ENCODE assay signal across 18 cellular contexts in the genomic region with DNA sequence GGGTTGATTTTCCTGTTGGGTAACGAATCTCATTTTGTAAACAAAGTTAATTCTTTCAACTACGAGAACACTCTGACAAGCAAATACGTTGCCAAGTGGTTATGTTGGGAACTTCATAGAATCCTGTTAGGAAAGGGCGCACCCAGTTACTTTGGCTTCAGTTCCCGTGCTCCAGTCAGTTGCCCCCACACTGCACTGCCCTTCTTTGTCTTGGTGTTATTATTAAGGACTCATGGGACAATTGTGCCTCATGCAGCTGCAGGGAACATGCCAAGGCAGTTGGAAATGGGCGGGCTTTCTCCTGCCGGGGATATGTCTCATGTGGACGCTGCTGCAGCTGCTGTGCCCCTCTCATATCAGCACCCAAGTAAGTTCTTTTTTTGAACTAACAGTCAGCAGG. TPM values are rescaled to one million over a fixed set of nuclear protein-coding genes. Genes with fewer than 3 reads are reported as not detected.
DNase-seq lines count a peak whose midpoint lies in the region; ATAC-seq, FAIRE-seq and TF ChIP-seq lines count a peak whose summit lies in the region.
"Had no signal": no experiment of that assay in that cellular context is flagged by ENCODE, and none has a peak within 500 bp of the region (broad histone marks: within the 10 kb centered on the region; RNA-seq: fewer than 3 reads in every experiment).

No MANE protein-coding gene starts in this region.

- H3K27ac ChIP-seq in left ventricle myocardium inferior (replicated peaks), result peak overlapping the region; percentile 75
- no peak overlapping the region for H3K27ac ChIP-seq in colonic mucosa
- H3K27ac ChIP-seq: parathyroid adenoma had no signal

- CTCF ChIA-PET in WTC11 (lab: Charles Lee), result interaction anchor here (0.5 to 1.8 kb wide), 2 partner anchors 16 to 49 kb away, joined by 4 to 10 read pairs; no protein-coding TSS in a partner anchor

- peak overlapping the region; percentile 74 for H3K27ac Mint-ChIP-seq in WTC11
- H3K27ac Mint-ChIP-seq: stimulated activated effector memory CD8-positive, alpha-beta T cell treated with anti-CD3 and anti-CD28 coated beads, Interleukin-12 subunit alpha, Interleukin-12 subunit beta, amount 100 ng/mL, for 72 hours had no signal

- TF ChIP-seq CTCF in WTC11 (IDR thresholded peaks at IDR 0.05) (no peak), left ventricle myocardium inferior (IDR thresholded peaks at IDR 0.05; ENCODE audit: borderline replicate concordance) (peak; percentile 40), colonic mucosa (IDR thresholded peaks at IDR 0.05) (no peak)

- H3K4me3 Mint-ChIP-seq in WTC11, result no peak overlapping the region
- H3K4me3 Mint-ChIP-seq: central memory CD8-positive, alpha-beta T cell; stimulated activated effector memory CD8-positive, alpha-beta T cell treated with anti-CD3 and anti-CD28 coated beads, Interleukin-12 subunit alpha, Interleukin-12 subunit beta, amount 100 ng/mL, for 72 hours had no signal

- H3K9me3 ChIP-seq in left ventricle myocardium inferior (replicated peaks), result no peaks in the 10 kb centered on the region
- H3K9me3 ChIP-seq in colonic mucosa, result no peaks in the 10 kb centered on the region
- H3K9me3 ChIP-seq: MG63 had no signal

- POLR2A ChIA-PET in WTC11 (lab: Charles Lee), result no interaction called here

- H3K9me3 Mint-ChIP-seq in WTC11, result no peaks in the 10 kb centered on the region
- H3K9me3 Mint-ChIP-seq: central memory CD8-positive, alpha-beta T cell; stimulated activated effector memory CD8-positive, alpha-beta T cell treated with anti-CD3 and anti-CD28 coated beads, Interleukin-12 subunit alpha, Interleukin-12 subunit beta, amount 100 ng/mL, for 72 hours had no signal

- H3K4me3 ChIP-seq in left ventricle myocardium inferior (peak overlapping the region; percentile 32), colonic mucosa (no peak overlapping the region)
- H3K4me3 ChIP-seq: MG63 had no signal

- H3K4me1 ChIP-seq in left ventricle myocardium inferior (peaks cover 26% of the 10 kb centered on the region), colonic mucosa (no peaks in the 10 kb centered on the region)
- H3K4me1 ChIP-seq: parathyroid adenoma had no signal

- DNase-seq in GM19239 (ENCODE audit: insufficient read length, low spot score) (no peak), WTC11 (ENCODE audit: low spot score) (no peak), left ventricle myocardium inferior (peak; percentile 22), sciatic nerve (ENCODE audit: low spot score) (no peak), colonic mucosa (no peak), NCI-H226 (no peak)
- DNase-seq: activated naive CD4-positive, alpha-beta T cell treated with Interleukin-2 at 50 U/mL for 16 hours; GOT3; MG63; NCI-H524 treated with DMSO at 0.1 percent for 48 hours; stimulated activated CD4-positive, alpha-beta T cell treated with anti-CD3 and anti-CD28 coated beads, Interleukin-4, amount 100 ng/mL, for 1 hour; T1000 had no signal

- ATAC-seq in WTC11 (no peak), sciatic nerve (peak; percentile 60), HG02642 (IDR thresholded peaks at IDR 0.05; ENCODE audit: poor library complexity, unreplicated experiment) (no peak), GM21619 (IDR thresholded peaks at IDR 0.05; ENCODE audit: unreplicated experiment) (no peak)
- ATAC-seq: stimulated activated effector memory CD8-positive, alpha-beta T cell treated with anti-CD3 and anti-CD28 coated beads, Interleukin-12 subunit alpha, Interleukin-12 subunit beta, amount 100 ng/mL, for 72 hours had no signal

- intact Hi-C loops in left ventricle myocardium inferior (cut with micrococcal nuclease), result no loop called here
- intact Hi-C loops in sciatic nerve (cut with DNase I), result no loop called here
- intact Hi-C loops in colonic mucosa (cut with DNase I), result no loop called here

- no peaks in the 10 kb centered on the region for H3K27me3 ChIP-seq in left ventricle myocardium inferior (ENCODE audit: low read depth)
- no peaks in the 10 kb centered on the region for H3K27me3 ChIP-seq in colonic mucosa
- H3K27me3 ChIP-seq: MG63 had no signal

- FAIRE-seq in GM19239 (lab: Jason Lieb, UNC), result peak; percentile 56

- peaks cover 44% of the 10 kb centered on the region for H3K4me1 Mint-ChIP-seq in WTC11

- H3K36me3 ChIP-seq in left ventricle myocardium inferior (peaks cover 43% of the 10 kb centered on the region), colonic mucosa (peaks cover 5% of the 10 kb centered on the region)

- peaks cover 38% of the 10 kb centered on the region for H3K36me3 Mint-ChIP-seq in WTC11

- no peaks in the 10 kb centered on the region for H3K27me3 Mint-ChIP-seq in WTC11 (ENCODE audit: low read depth)
- H3K27me3 Mint-ChIP-seq: central memory CD8-positive, alpha-beta T cell had no signal

- no peak overlapping the region for H3K9ac ChIP-seq in colonic mucosa (ENCODE audit: low read depth in 2 of 2, low read length in 2 of 2)
- H3K9ac ChIP-seq: parathyroid adenoma had no signal

TF ChIP-seq in WTC11, 78 proteins besides CTCF, POLR2A, EP300 and RAD21:
- TF ChIP-seq JUN (CRISPR knock-in tag; IDR thresholded peaks at IDR 0.05) (no peak), PRRX2 (CRISPR knock-in tag; IDR thresholded peaks at IDR 0.05) (no peak)
- TF ChIP-seq, protein P1, sequence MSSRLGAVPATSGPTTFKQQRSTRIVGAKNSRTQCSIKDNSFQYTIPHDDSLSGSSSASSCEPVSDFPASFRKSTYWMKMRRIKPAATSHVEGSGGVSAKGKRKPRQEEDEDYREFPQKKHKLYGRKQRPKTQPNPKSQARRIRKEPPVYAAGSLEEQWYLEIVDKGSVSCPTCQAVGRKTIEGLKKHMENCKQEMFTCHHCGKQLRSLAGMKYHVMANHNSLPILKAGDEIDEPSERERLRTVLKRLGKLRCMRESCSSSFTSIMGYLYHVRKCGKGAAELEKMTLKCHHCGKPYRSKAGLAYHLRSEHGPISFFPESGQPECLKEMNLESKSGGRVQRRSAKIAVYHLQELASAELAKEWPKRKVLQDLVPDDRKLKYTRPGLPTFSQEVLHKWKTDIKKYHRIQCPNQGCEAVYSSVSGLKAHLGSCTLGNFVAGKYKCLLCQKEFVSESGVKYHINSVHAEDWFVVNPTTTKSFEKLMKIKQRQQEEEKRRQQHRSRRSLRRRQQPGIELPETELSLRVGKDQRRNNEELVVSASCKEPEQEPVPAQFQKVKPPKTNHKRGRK (CRISPR knock-in tag; IDR thresholded peaks at IDR 0.05; ENCODE audit: borderline replicate concordance), result no peak
- TF ChIP-seq, protein P2, sequence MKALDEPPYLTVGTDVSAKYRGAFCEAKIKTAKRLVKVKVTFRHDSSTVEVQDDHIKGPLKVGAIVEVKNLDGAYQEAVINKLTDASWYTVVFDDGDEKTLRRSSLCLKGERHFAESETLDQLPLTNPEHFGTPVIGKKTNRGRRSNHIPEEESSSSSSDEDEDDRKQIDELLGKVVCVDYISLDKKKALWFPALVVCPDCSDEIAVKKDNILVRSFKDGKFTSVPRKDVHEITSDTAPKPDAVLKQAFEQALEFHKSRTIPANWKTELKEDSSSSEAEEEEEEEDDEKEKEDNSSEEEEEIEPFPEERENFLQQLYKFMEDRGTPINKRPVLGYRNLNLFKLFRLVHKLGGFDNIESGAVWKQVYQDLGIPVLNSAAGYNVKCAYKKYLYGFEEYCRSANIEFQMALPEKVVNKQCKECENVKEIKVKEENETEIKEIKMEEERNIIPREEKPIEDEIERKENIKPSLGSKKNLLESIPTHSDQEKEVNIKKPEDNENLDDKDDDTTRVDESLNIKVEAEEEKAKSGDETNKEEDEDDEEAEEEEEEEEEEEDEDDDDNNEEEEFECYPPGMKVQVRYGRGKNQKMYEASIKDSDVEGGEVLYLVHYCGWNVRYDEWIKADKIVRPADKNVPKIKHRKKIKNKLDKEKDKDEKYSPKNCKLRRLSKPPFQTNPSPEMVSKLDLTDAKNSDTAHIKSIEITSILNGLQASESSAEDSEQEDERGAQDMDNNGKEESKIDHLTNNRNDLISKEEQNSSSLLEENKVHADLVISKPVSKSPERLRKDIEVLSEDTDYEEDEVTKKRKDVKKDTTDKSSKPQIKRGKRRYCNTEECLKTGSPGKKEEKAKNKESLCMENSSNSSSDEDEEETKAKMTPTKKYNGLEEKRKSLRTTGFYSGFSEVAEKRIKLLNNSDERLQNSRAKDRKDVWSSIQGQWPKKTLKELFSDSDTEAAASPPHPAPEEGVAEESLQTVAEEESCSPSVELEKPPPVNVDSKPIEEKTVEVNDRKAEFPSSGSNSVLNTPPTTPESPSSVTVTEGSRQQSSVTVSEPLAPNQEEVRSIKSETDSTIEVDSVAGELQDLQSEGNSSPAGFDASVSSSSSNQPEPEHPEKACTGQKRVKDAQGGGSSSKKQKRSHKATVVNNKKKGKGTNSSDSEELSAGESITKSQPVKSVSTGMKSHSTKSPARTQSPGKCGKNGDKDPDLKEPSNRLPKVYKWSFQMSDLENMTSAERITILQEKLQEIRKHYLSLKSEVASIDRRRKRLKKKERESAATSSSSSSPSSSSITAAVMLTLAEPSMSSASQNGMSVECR (CRISPR knock-in tag; IDR thresholded peaks at IDR 0.05; ENCODE audit: borderline replicate concordance), result no peak
- TF ChIP-seq, protein P3, sequence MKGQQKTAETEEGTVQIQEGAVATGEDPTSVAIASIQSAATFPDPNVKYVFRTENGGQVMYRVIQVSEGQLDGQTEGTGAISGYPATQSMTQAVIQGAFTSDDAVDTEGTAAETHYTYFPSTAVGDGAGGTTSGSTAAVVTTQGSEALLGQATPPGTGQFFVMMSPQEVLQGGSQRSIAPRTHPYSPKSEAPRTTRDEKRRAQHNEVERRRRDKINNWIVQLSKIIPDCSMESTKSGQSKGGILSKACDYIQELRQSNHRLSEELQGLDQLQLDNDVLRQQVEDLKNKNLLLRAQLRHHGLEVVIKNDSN (CRISPR knock-in tag; IDR thresholded peaks at IDR 0.05), result no peak

RNA-seq across cellular contexts. Expression of a gene that starts 28.9 kb away (rescaled TPM):
- total RNA-seq in WTC11 (2021) (22.8 to 25.1 TPM (median 23.4 TPM) in 3 replicates), left ventricle myocardium inferior (10.6 TPM), sciatic nerve (46.6 TPM), colonic mucosa (10 to 100 TPM; 29.9 to 35.5 TPM)

RNA-seq across cellular contexts. Expression of a gene that starts 29.1 kb away (rescaled TPM):
- total RNA-seq in WTC11 (2021), result 10.2 to 13.9 TPM (median 10.7 TPM) in 3 replicates
- 7.2 TPM for total RNA-seq in left ventricle myocardium inferior
- total RNA-seq in sciatic nerve, result 15.7 TPM
- total RNA-seq in colonic mucosa, result 10 to 100 TPM; 20.4 to 20.9 TPM

RNA-seq across cellular contexts. Expression of a gene that starts 53.4 kb away (rescaled TPM):
- 99.0 to 103 TPM (median 99.8 TPM) in 3 replicates for total RNA-seq in WTC11 (2021)
- total RNA-seq in left ventricle myocardium inferior, result 4.5 TPM
- 527 TPM for total RNA-seq in sciatic nerve
- 1 to 10 TPM; 2.7 to 8.6 TPM for total RNA-seq in colonic mucosa
- total RNA-seq: activated CD8-positive, alpha-beta memory T cell treated with anti-CD3 and anti-CD28 coated beads for 36 hours had no signal

Comparison
In these comparisons a context has a peak if more than half of its experiments do, and no peak if none do; other contexts are left out.
1. RNA of a gene that starts 53.4 kb away (total RNA-seq): 527 TPM in sciatic nerve (single experiment) and 99.0 to 103 TPM in WTC11; 2.7 to 8.6 TPM in colonic mucosa and 4.5 TPM in left ventricle myocardium inferior (single experiment); every median in the first group is over 10 times any median in the second.